ENCODE assay signal across 20 cellular contexts in the genomic region with DNA sequence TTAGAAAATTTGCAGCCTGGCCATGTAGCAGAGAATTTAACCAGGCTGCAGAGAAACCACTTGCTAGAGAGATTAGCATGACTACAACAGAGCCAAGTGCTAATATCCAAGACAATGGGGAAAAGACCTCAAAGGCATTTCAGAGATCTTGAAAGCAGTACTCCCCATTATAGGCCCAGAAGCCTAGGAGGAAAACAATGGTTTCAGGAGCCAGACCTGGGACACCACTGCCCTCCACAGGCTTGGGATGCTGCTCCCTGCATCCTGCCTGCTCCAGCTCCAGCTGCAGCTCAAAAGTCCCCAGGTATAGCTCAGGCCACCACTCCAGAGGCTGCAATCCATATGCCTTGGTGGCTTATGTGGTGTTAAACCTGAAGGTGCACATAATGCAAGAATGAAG.
DNase-seq lines count a peak whose midpoint lies in the region; ATAC-seq and TF ChIP-seq lines count a peak whose summit lies in the region.
"Had no signal": no experiment of that assay in that cellular context is flagged by ENCODE, and none has a peak within 500 bp of the region (broad histone marks: within the 10 kb centered on the region; RNA-seq: fewer than 3 reads in every experiment).

No MANE protein-coding gene starts in this region.

- H3K36me3 ChIP-seq in WERI-Rb-1: no peaks in the 10 kb centered on the region
- no peaks in the 10 kb centered on the region for H3K36me3 ChIP-seq in CD8-positive, alpha-beta memory T cell (ENCODE audit: insufficient read depth, low read length)
- H3K36me3 ChIP-seq: tibial nerve had no signal

- no peaks in the 10 kb centered on the region for H3K4me1 ChIP-seq in CD8-positive, alpha-beta memory T cell (ENCODE audit: insufficient read depth, low read length)

- ATAC-seq in HG03095 (IDR thresholded peaks at IDR 0.05; ENCODE audit: unreplicated experiment) (no peak), HG02642 (IDR thresholded peaks at IDR 0.05; ENCODE audit: poor library complexity, unreplicated experiment) (no peak)
- ATAC-seq: K562, left colon had no signal

- H3K9me3 Mint-ChIP-seq in CD8-positive, alpha-beta memory T cell: peaks cover 0 to 5% (median 0%) of the 10 kb centered on the region in 5 donors

- POLR2A ChIA-PET in CD8-positive, alpha-beta memory T cell (lab: Charles Lee): no interaction called here

- no peak overlapping the region for H3K27ac Mint-ChIP-seq in CD8-positive, alpha-beta memory T cell

- H3K36me3 Mint-ChIP-seq in CD8-positive, alpha-beta memory T cell: no peaks in the 10 kb centered on the region

- H3K4me3 Mint-ChIP-seq in CD8-positive, alpha-beta memory T cell: no peak overlapping the region

- H3K4me1 Mint-ChIP-seq in CD8-positive, alpha-beta memory T cell: no peaks in the 10 kb centered on the region

- H3K9me3 ChIP-seq in WERI-Rb-1 (ENCODE audit: severe bottlenecking): no peaks in the 10 kb centered on the region
- H3K9me3 ChIP-seq in CD8-positive, alpha-beta memory T cell (ENCODE audit: low read length): no peaks in the 10 kb centered on the region
- H3K9me3 ChIP-seq: tibial nerve had no signal

- CTCF ChIA-PET in CD8-positive, alpha-beta memory T cell (lab: Charles Lee): no interaction called here

- no peak overlapping the region for H3K27ac ChIP-seq in WERI-Rb-1
- H3K27ac ChIP-seq in CD8-positive, alpha-beta memory T cell (ENCODE audit: low read depth, low read length): no peak overlapping the region
- H3K27ac ChIP-seq: tibial nerve had no signal

- H3K27me3 ChIP-seq in WERI-Rb-1 (ENCODE audit: insufficient read depth, low read depth, severe bottlenecking): peaks cover 92% of the 10 kb centered on the region
- no peaks in the 10 kb centered on the region for H3K27me3 ChIP-seq in CD8-positive, alpha-beta memory T cell (ENCODE audit: insufficient read depth, low read length, poor library complexity, severe bottlenecking)
- H3K27me3 ChIP-seq: tibial nerve had no signal

- DNase-seq in AG20443 (ENCODE audit: low spot score) (peak; percentile 54), HFF-Myc (ENCODE audit: extremely low read depth, low read depth) (no peak), cardiac fibroblast (ENCODE audit: low read depth in 2 of 2) (peak; percentile 68 to 84), iPS-NIHi11 (ENCODE audit: low spot score) (peak; percentile 79), WERI-Rb-1 (no peak)
- DNase-seq in CD8-positive, alpha-beta memory T cell: no peak
- DNase-seq: activated CD4-positive, alpha-beta T cell treated with anti-CD3 and anti-CD28 coated beads, Interleukin-2, amount 50 U/mL, for 1 hour; anterior cingulate cortex; C1 segment of cervical spinal cord; effector CD8-positive, alpha-beta T cell; GF-D8; left colon; NCI-H187; NCI-H524 treated with DMSO at 0.1 percent for 48 hours; retina; RPMI8226 had no signal

- peaks cover 4 to 14% of the 10 kb centered on the region in 2 donors for H3K27me3 Mint-ChIP-seq in CD8-positive, alpha-beta memory T cell

- peak; percentile 13 for TF ChIP-seq CTCF in HFF-Myc (IDR thresholded peaks at IDR 0.05; ENCODE audit: low read depth, low read length, missing control alignments)
- peak; percentile 61 for TF ChIP-seq CTCF in cardiac fibroblast (IDR thresholded peaks at IDR 0.05; ENCODE audit: low read depth, low read length)
- TF ChIP-seq CTCF in WERI-Rb-1 (IDR thresholded peaks at IDR 0.05; ENCODE audit: low read depth, low read length): no peak

- H3K4me3 ChIP-seq in HFF-Myc (replicated peaks; ENCODE audit: low read depth, low read length) (no peak overlapping the region), cardiac fibroblast (replicated peaks in 1 of 2; ENCODE audit: low read depth in 2 of 2, low read length in 2 of 2) (no peak overlapping the region), WERI-Rb-1 (ENCODE audit: low read depth, low read length) (no peak overlapping the region)
- no peak overlapping the region for H3K4me3 ChIP-seq in CD8-positive, alpha-beta memory T cell (ENCODE audit: low read length)
- H3K4me3 ChIP-seq: K562, tibial nerve had no signal

Comparison
In these comparisons a context has a peak if more than half of its experiments do, and no peak if none do; other contexts are left out.
1. DNase-seq: peak in AG20443 (single experiment), cardiac fibroblast (2 of 2) and iPS-NIHi11 (single experiment); none in HFF-Myc (single experiment), WERI-Rb-1 (single experiment) and CD8-positive, alpha-beta memory T cell (0 of 5).